In genomic region chr19:58386576-58387337, GRCh38 we compare ENCODE assay signal across 8 cellular contexts. TPM values are rescaled to one million over a fixed set of nuclear protein-coding genes. Genes with fewer than 3 reads are reported as not detected.
DNase-seq lines count a peak whose midpoint lies in the region; TF ChIP-seq lines count a peak whose summit lies in the region.

TSS of gene RPS5 (plus strand) at chr19:58387269. CDS start at chr19:58388138, 869 bp downstream.

- H3K27ac Mint-ChIP-seq in HFFc6, result peak within 1 kb of the TSS; percentile 97
- H3K27ac Mint-ChIP-seq in activated naive CD4-positive, alpha-beta T cell treated with anti-CD3 and anti-CD28 coated beads, Interleukin-2, amount 10 ng/mL, durations not matched to agents 7 days and 5 days, result peak within 1 kb of the TSS; percentile 98

- CTCF ChIA-PET in activated naive CD4-positive, alpha-beta T cell treated with anti-CD3 and anti-CD28 coated beads, Interleukin-2, amount 10 ng/mL, durations not matched to agents 7 days and 5 days (lab: Charles Lee), result no interaction called here

- H3K36me3 Mint-ChIP-seq in HFFc6 (ENCODE audit: low read depth), result peaks cover 30% of the 10 kb centered on the region
- H3K36me3 Mint-ChIP-seq in activated naive CD4-positive, alpha-beta T cell treated with anti-CD3 and anti-CD28 coated beads, Interleukin-2, amount 10 ng/mL, durations not matched to agents 7 days and 5 days, result peaks cover 27% of the 10 kb centered on the region

- DNase-seq in GM04503 (ENCODE audit: low read depth) (peak; percentile 87), HFFc6 (peak; percentile 99), NB4 (ENCODE audit: low read depth) (peak; percentile 99), SK-N-MC (ENCODE audit: low read depth, low spot score) (peak; percentile 98), germinal center (ENCODE audit: low spot score) (peak; percentile 99), non-pigmented ciliary epithelial cell (ENCODE audit: low read depth) (peak; percentile 93), superior temporal gyrus (ENCODE audit: extremely low spot score) (peak; percentile 100)
- DNase-seq in activated naive CD4-positive, alpha-beta T cell treated with anti-CD3 and anti-CD28 coated beads, Interleukin-2, amount 10 ng/mL, durations not matched to agents 7 days and 5 days, result peak; percentile 97

- peaks cover 38% of the 10 kb centered on the region for H3K36me3 ChIP-seq in SK-N-MC (ENCODE audit: insufficient read depth, low read length)

- peaks cover 9% of the 10 kb centered on the region for H3K27me3 Mint-ChIP-seq in HFFc6 (ENCODE audit: insufficient read depth)
- H3K27me3 Mint-ChIP-seq in activated naive CD4-positive, alpha-beta T cell treated with anti-CD3 and anti-CD28 coated beads, Interleukin-2, amount 10 ng/mL, durations not matched to agents 7 days and 5 days, result no peaks in the 10 kb centered on the region

- H3K9me3 Mint-ChIP-seq in HFFc6, result no peaks in the 10 kb centered on the region
- H3K9me3 Mint-ChIP-seq in activated naive CD4-positive, alpha-beta T cell treated with anti-CD3 and anti-CD28 coated beads, Interleukin-2, amount 10 ng/mL, durations not matched to agents 7 days and 5 days, result no peaks in the 10 kb centered on the region

- TF ChIP-seq CTCF in HFFc6 (IDR thresholded peaks at IDR 0.05) (0 out of 2 replicates have a peak, but pooled peaks have one; percentile 5), NB4 (IDR thresholded peaks at IDR 0.05; ENCODE audit: low read depth, low read length) (no peak)

- H3K4me3 ChIP-seq in NB4 (ENCODE audit: low read depth, low read length) (peak within 1 kb of the TSS; percentile 99), SK-N-MC (peak within 1 kb of the TSS; percentile 79)

- peak; percentile 89 for TF ChIP-seq POLR2A in NB4 (IDR thresholded peaks at IDR 0.05; ENCODE audit: extremely low read depth, insufficient read length)

- H3K4me3 Mint-ChIP-seq in HFFc6, result peak within 1 kb of the TSS; percentile 99
- peak within 1 kb of the TSS; percentile 93 for H3K4me3 Mint-ChIP-seq in activated naive CD4-positive, alpha-beta T cell treated with anti-CD3 and anti-CD28 coated beads, Interleukin-2, amount 10 ng/mL, durations not matched to agents 7 days and 5 days

- peak within 1 kb of the TSS; percentile 95 for H3K27ac ChIP-seq in SK-N-MC

- no peaks in the 10 kb centered on the region for H3K9me3 ChIP-seq in SK-N-MC (ENCODE audit: low read depth, low read length)

- H3K9ac ChIP-seq in SK-N-MC (ENCODE audit: insufficient read length), result peak within 1 kb of the TSS; percentile 99

- H3K4me1 Mint-ChIP-seq in HFFc6 (ENCODE audit: low read depth), result peaks cover 35% of the 10 kb centered on the region
- H3K4me1 Mint-ChIP-seq in activated naive CD4-positive, alpha-beta T cell treated with anti-CD3 and anti-CD28 coated beads, Interleukin-2, amount 10 ng/mL, durations not matched to agents 7 days and 5 days, result peaks cover 51% of the 10 kb centered on the region

RNA-seq across cellular contexts. Expression of gene RPS5, which starts in this region (rescaled TPM):
- total RNA-seq in HFFc6 (2021; fragmentation: NEBNext Ultra II Directional; extraction: Animal tissue kit (Norgen Biotek cat#: 25700)), result 1,000 to 10,000 TPM in 4 of 6 experiments, 100 to 1,000 TPM in 2; 958 to 1,072 (median 1,017) TPM

Comparison
In these comparisons a context has a peak if more than half of its experiments do, and no peak if none do; other contexts are left out.
1. Peak in every context shown above with its lines: DNase-seq, H3K4me3 ChIP-seq and H3K27ac ChIP-seq.